ENCODE assay signal across 15 cellular contexts in genomic region chr2:32363588-32363987, GRCh38. TPM values are rescaled to one million over a fixed set of nuclear protein-coding genes. Genes with fewer than 3 reads are reported as not detected.
DNase-seq lines count a peak whose midpoint lies in the region; ATAC-seq, FAIRE-seq and TF ChIP-seq lines count a peak whose summit lies in the region.
"Had no signal": no experiment of that assay in that cellular context is flagged by ENCODE, and none has a peak within 500 bp of the region (broad histone marks: within the 10 kb centered on the region; RNA-seq: fewer than 3 reads in every experiment).

No MANE protein-coding gene starts in this region.

- H3K9me3 ChIP-seq in GM12878 (replicated peaks; ENCODE audit: control insufficient read depth, insufficient read depth, low read length) = no peaks in the 10 kb centered on the region; the same call in 2 of the 3 replicates
- H3K9me3 ChIP-seq: transverse colon had no signal

- H3K4me1 ChIP-seq in GM12878 (ENCODE audit: control insufficient read depth, insufficient read depth, low read length) = peaks cover 4% of the 10 kb centered on the region

- no peaks in the 10 kb centered on the region for H3K36me3 ChIP-seq in GM12878 (ENCODE audit: control insufficient read depth in 2 of 2, insufficient read depth in 2 of 2, low read length in 1 of 2)
- H3K36me3 ChIP-seq: transverse colon had no signal

- peaks cover 96% of the 10 kb centered on the region for H3K79me2 ChIP-seq in GM12878 (ENCODE audit: control insufficient read depth, insufficient read depth, low read length)

- in situ Hi-C loops in GM12878 (cut with MboI) = no loop called here

- H3K36me3 Mint-ChIP-seq in activated T-helper 1 cell treated with anti-CD3 and anti-CD28 coated beads, Interleukin-12 subunit alpha, Interleukin-12 subunit beta, Interleukin-2, Interleukin-4 antibody, amounts not matched to agents 30 ng/mL and 10 ng/mL and 1 ng/mL, durations not matched to agents 14 hours and 24 hours and 36 hours (ENCODE audit: low read depth) = peaks cover 20% of the 10 kb centered on the region

- TF ChIP-seq EP300 in GM12878 (IDR thresholded peaks at IDR 0.05; ENCODE audit: borderline replicate concordance in 1 of 2, control insufficient read depth in 1 of 2, low read depth in 2 of 2, low read length in 2 of 2) = peak in 1 of 2 experiments; percentile 28; a peak in 1 of 4 replicates

- H3K9ac ChIP-seq in GM12878 (ENCODE audit: control insufficient read depth, insufficient read depth, low read length) = no peak overlapping the region

- no peak for TF ChIP-seq RAD21 in GM12878 (IDR thresholded peaks at IDR 0.05; ENCODE audit: insufficient read depth, low read depth, low read length)

- ATAC-seq in GM18907 (IDR thresholded peaks at IDR 0.05; ENCODE audit: unreplicated experiment) = peak; percentile 74
- peak; percentile 67 for ATAC-seq in HG02938 (IDR thresholded peaks at IDR 0.05; ENCODE audit: unreplicated experiment)
- peak; percentile 63 for ATAC-seq in GM12878
- ATAC-seq in GM19452 (IDR thresholded peaks at IDR 0.05; ENCODE audit: unreplicated experiment) = no peak
- ATAC-seq: sciatic nerve had no signal

- H3K4me1 Mint-ChIP-seq in activated T-helper 1 cell treated with anti-CD3 and anti-CD28 coated beads, Interleukin-12 subunit alpha, Interleukin-12 subunit beta, Interleukin-2, Interleukin-4 antibody, amounts not matched to agents 30 ng/mL and 10 ng/mL and 1 ng/mL, durations not matched to agents 14 hours and 24 hours and 36 hours (ENCODE audit: low read depth) = peaks cover 45% of the 10 kb centered on the region

- FAIRE-seq in GM12878 (lab: Jason Lieb, UNC) = no peak
- FAIRE-seq: bronchial epithelial cell had no signal

- H3K4me3 ChIP-seq in AG10803 (ENCODE audit: low read length) (no peak overlapping the region), GM12878 (peak overlapping the region; percentile 7; the same call in 1 of the 2 replicates)
- H3K4me3 ChIP-seq: transverse colon had no signal

- SMC1A ChIA-PET in GM12878 (lab: Charles Lee; ENCODE audit: uncharacterized antibody, unreplicated experiment) = no interaction called here

- 4% methylated on average over 3 of the region's 3 CpGs for WGBS in GM12878 (ENCODE audit: insufficient coverage, insufficient replicate concordance, low lambda C conversion rate, missing lambda C conversion rate)

- H3K27ac ChIP-seq in GM12878 (ENCODE audit: control insufficient read depth, insufficient read depth) = no peak overlapping the region
- H3K27ac ChIP-seq: transverse colon had no signal

- peak overlapping the region; percentile 27; the same call in 1 of the 2 replicates for H3K4me2 ChIP-seq in GM12878 (ENCODE audit: control insufficient read depth, insufficient read depth)

- POLR2A ChIA-PET in GM12878 (lab: Charles Lee) = interaction anchor here (1.3 kb wide), 1 partner anchor 10 kb away, joined by 3 read pairs; no protein-coding TSS in a partner anchor

- intact Hi-C loops in GM12878 (cut with micrococcal nuclease; ENCODE audit: unreplicated experiment) = loop anchor here (10.0 kb wide), 1 partner anchor 1131 kb away; no protein-coding TSS in a partner anchor
- intact Hi-C loops in activated T-helper 1 cell treated with anti-CD3 and anti-CD28 coated beads, Interleukin-12 subunit alpha, Interleukin-12 subunit beta, Interleukin-2, Interleukin-4 antibody, amounts not matched to agents 30 ng/mL and 10 ng/mL and 1 ng/mL, durations not matched to agents 14 hours and 24 hours and 36 hours (cut with micrococcal nuclease) = no loop called here

- BruUV-seq in GM12878 (replicated peaks; lab: Mats Ljungman, UMichigan) = no TSS peak

- no peak overlapping the region for H3K27ac Mint-ChIP-seq in activated T-helper 1 cell treated with anti-CD3 and anti-CD28 coated beads, Interleukin-12 subunit alpha, Interleukin-12 subunit beta, Interleukin-2, Interleukin-4 antibody, amounts not matched to agents 30 ng/mL and 10 ng/mL and 1 ng/mL, durations not matched to agents 14 hours and 24 hours and 36 hours

- no peaks in the 10 kb centered on the region for H3K9me3 Mint-ChIP-seq in activated T-helper 1 cell treated with anti-CD3 and anti-CD28 coated beads, Interleukin-12 subunit alpha, Interleukin-12 subunit beta, Interleukin-2, Interleukin-4 antibody, amounts not matched to agents 30 ng/mL and 10 ng/mL and 1 ng/mL, durations not matched to agents 14 hours and 24 hours and 36 hours

- RAD21 ChIA-PET in GM12878 (lab: Charles Lee; ENCODE audit: unreplicated experiment) = interaction anchor here (0.6 kb wide), 1 partner anchor 197 kb away, joined by 3 read pairs; no protein-coding TSS in a partner anchor

- DNase-seq in AG10803 (ENCODE audit: low read depth) (peak; percentile 14), GM12878 (ENCODE audit: low read depth, low spot score) (no peak), superior temporal gyrus (ENCODE audit: extremely low spot score) (no peak)
- DNase-seq in activated T-helper 1 cell treated with anti-CD3 and anti-CD28 coated beads, Interleukin-12 subunit alpha, Interleukin-12 subunit beta, Interleukin-2, Interleukin-4 antibody, amounts not matched to agents 30 ng/mL and 10 ng/mL and 1 ng/mL, durations not matched to agents 14 hours and 24 hours and 36 hours (ENCODE audit: low spot score) = no peak
- DNase-seq in stimulated activated CD4-positive, alpha-beta T cell treated with anti-CD3 and anti-CD28 coated beads, Interleukin-2, amount 100 ng/mL, for 24 hours = no peak
- DNase-seq: erythroblast, GDM1, NCI-H446 treated with DMSO at 0.1 percent for 48 hours, Right ventricle myocardium superior, transverse colon had no signal

- no peaks in the 10 kb centered on the region; the same call in 1 of the 2 replicates for H4K20me1 ChIP-seq in GM12878 (ENCODE audit: control insufficient read depth, insufficient read depth)

- TF ChIP-seq POLR2A in GM12878 (IDR thresholded peaks at IDR 0.05; ENCODE audit: low read depth, low read length) = no peak

- H3K27me3 ChIP-seq in GM12878 (replicated peaks in 1 of 2; ENCODE audit: control insufficient read depth in 2 of 2, insufficient read depth in 2 of 2, low read length in 1 of 2) = no peaks in the 10 kb centered on the region
- H3K27me3 ChIP-seq: transverse colon had no signal

- CTCF ChIA-PET in GM12878 (lab: Yijun Ruan, JAX) = no interaction called here

- TF ChIP-seq CTCF in AG10803 (conservative IDR thresholded peaks at IDR 0.05; ENCODE audit: low read length) (no peak), GM12878 (IDR thresholded peaks at IDR 0.05 in 2 of 3, conservative IDR thresholded peaks at IDR 0.05 in 1 of 3; ENCODE audit: control insufficient read depth in 2 of 3, extremely low read depth in 1 of 3, insufficient read depth in 1 of 3, low read depth in 3 of 3, low read length in 3 of 3) (no peak)

- H3K27me3 Mint-ChIP-seq in activated T-helper 1 cell treated with anti-CD3 and anti-CD28 coated beads, Interleukin-12 subunit alpha, Interleukin-12 subunit beta, Interleukin-2, Interleukin-4 antibody, amounts not matched to agents 30 ng/mL and 10 ng/mL and 1 ng/mL, durations not matched to agents 14 hours and 24 hours and 36 hours (ENCODE audit: insufficient read depth) = no peaks in the 10 kb centered on the region

- no peak overlapping the region for H2AFZ ChIP-seq in GM12878 (ENCODE audit: control insufficient read depth, low read depth, low read length)

- H3K4me3 Mint-ChIP-seq in activated T-helper 1 cell treated with anti-CD3 and anti-CD28 coated beads, Interleukin-12 subunit alpha, Interleukin-12 subunit beta, Interleukin-2, Interleukin-4 antibody, amounts not matched to agents 30 ng/mL and 10 ng/mL and 1 ng/mL, durations not matched to agents 14 hours and 24 hours and 36 hours = no peak overlapping the region

TF ChIP-seq in GM12878, 131 proteins besides CTCF, POLR2A, EP300 and RAD21 (continues in another document):
- no peak for TF ChIP-seq RELA (IDR thresholded peaks at IDR 0.05; ENCODE audit: borderline replicate concordance, partially characterized antibody)
- no peak for TF ChIP-seq NFXL1 (IDR thresholded peaks at IDR 0.05; ENCODE audit: borderline replicate concordance)
- no peak for TF ChIP-seq KDM1A (IDR thresholded peaks at IDR 0.05; ENCODE audit: borderline replicate concordance)
- TF ChIP-seq HDAC2 (IDR thresholded peaks at IDR 0.05) = no peak
- no peak for TF ChIP-seq ATF3 (IDR thresholded peaks at IDR 0.05; ENCODE audit: borderline replicate concordance, extremely low read depth, low read depth, low read length)
- TF ChIP-seq PAX5 (IDR thresholded peaks at IDR 0.05; ENCODE audit: borderline replicate concordance, low read depth, low read length) = peak; percentile 80
- TF ChIP-seq BHLHE40 (IDR thresholded peaks at IDR 0.05; ENCODE audit: borderline replicate concordance in 1 of 2, low read depth in 2 of 2, low read length in 1 of 2) = peak; percentile 43 to 45; a peak in 2 of 4 replicates
- TF ChIP-seq SMAD1 (IDR thresholded peaks at IDR 0.05; ENCODE audit: low read depth, partially characterized antibody) = no peak
- TF ChIP-seq CREM (IDR thresholded peaks at IDR 0.05; ENCODE audit: low read depth) = no peak
- TF ChIP-seq ZNF217 (IDR thresholded peaks at IDR 0.05) = peak; percentile 57; the same call in 1 of the 2 replicates

RNA-seq across cellular contexts. Expression of gene BIRC6, which starts 6.8 kb away (rescaled TPM):
- 827 and 867 TPM in 2 replicates for total RNA-seq in GM12878 (2013; cell fraction: nucleolus; rRNA removed)
- 101 and 118 TPM in 2 replicates for total RNA-seq in GM12878 (2014; rRNA removed)
- 118 and 119 TPM in 2 replicates for total RNA-seq in GM12878 (2014; rRNA removed; fragmentation: Illumina TruSeq; extraction: Trizol)
- 86.5 and 90.1 TPM in 2 replicates for total RNA-seq in GM12878 (2021)
- polyA plus RNA-seq in GM12878 (2011; ENCODE audit: low read depth) = 28.2 TPM
- polyA plus RNA-seq in GM12878 (2011; rRNA removed) = 95.0 and 106 TPM in 2 replicates
- 69.3 and 90.0 TPM in 2 replicates for polyA plus RNA-seq in GM12878 (2011; cell fraction: cytosol; rRNA removed)
- 116 and 122 TPM in 2 replicates for polyA plus RNA-seq in GM12878 (2011; cell fraction: nucleus; rRNA removed)
- polyA plus RNA-seq in GM12878 (2012) = 34.2 and 43.6 TPM in 2 replicates
- 59.7 and 63.7 TPM in 2 replicates for polyA plus RNA-seq in GM12878 (2014; fragmentation: Illumina TruSeq; extraction: Trizol)
- 10 to 100 TPM; 18.8 to 30.9 TPM for polyA plus RNA-seq in GM12878 (2014; fragmentation: Nextera tagmentation; extraction: Ambion mirVana)
- polyA plus RNA-seq in GM12878 (2014; rRNA removed) = 44.8 and 50.2 TPM in 2 replicates
- 10 to 100 TPM; 30.1 to 34.6 TPM for polyA plus RNA-seq in GM12878 (2016; fragmentation: Nextera tagmentation; extraction: Ambion mirVana)
- polyA minus RNA-seq in GM12878 (2011; rRNA and poly(A)+ RNA removed) = 978 and 1,104 TPM in 2 replicates
- 99.6 and 130 TPM in 2 replicates for polyA minus RNA-seq in GM12878 (2011; cell fraction: cytosol; rRNA and poly(A)+ RNA removed)
- polyA minus RNA-seq in GM12878 (2011; cell fraction: nucleus; rRNA and poly(A)+ RNA removed) = 317 and 456 TPM in 2 replicates
- 112 and 123 TPM in 2 replicates for total RNA-seq in activated T-helper 1 cell treated with anti-CD3 and anti-CD28 coated beads, Interleukin-12 subunit alpha, Interleukin-12 subunit beta, Interleukin-2, Interleukin-4 antibody, amounts not matched to agents 30 ng/mL and 10 ng/mL and 1 ng/mL, durations not matched to agents 14 hours and 24 hours and 36 hours
